ENCODE assay signal across 8 cellular contexts in genomic region chrX:48695925-48696300, GRCh38.
A peak's percentile ranks its signal among the peaks of the same experiment; 100 is the strongest.
DNase-seq lines count a peak whose midpoint lies in the region; TF ChIP-seq lines count a peak whose summit lies in the region.

No MANE protein-coding gene starts in this region.

- TF ChIP-seq CTCF in OCI-LY3 (IDR thresholded peaks at IDR 0.05; ENCODE audit: low read depth, low read length) = no peak
- TF ChIP-seq CTCF in epithelial cell of esophagus (IDR thresholded peaks at IDR 0.05; ENCODE audit: insufficient read depth, low read depth, low read length, missing control alignments) = no peak

- H3K4me3 ChIP-seq in OCI-LY3 (ENCODE audit: low read length) (peak overlapping the region; percentile 100), epithelial cell of esophagus (ENCODE audit: low read length) (peak overlapping the region; percentile 50), neuron (ENCODE audit: low read length) (peak overlapping the region; percentile 60)

- H3K79me2 ChIP-seq in OCI-LY3 (ENCODE audit: low read length) = peaks cover 46% of the 10 kb centered on the region

- DNase-seq in NCI-H1092 treated with DMSO at 0.1 percent for 48 hours (lab: John Stamatoyannopoulos, UW) = peak; percentile 52
- no peak for DNase-seq in NCI-H1092 (lab: John Stamatoyannopoulos, UW)
- no peak for DNase-seq in epithelial cell of esophagus (ENCODE audit: low read depth)
- no peak for DNase-seq in effector CD4-positive, alpha-beta T cell
- no peak for DNase-seq in dedifferentiated amniotic fluid mesenchymal stem cell (ENCODE audit: extremely low spot score)
- DNase-seq in SIG-M5 treated with dmso at 0.1 percent for 504 hours (lab: John Stamatoyannopoulos, UW; ENCODE audit: unreplicated experiment) = no peak

- no peaks in the 10 kb centered on the region for H4K20me1 ChIP-seq in OCI-LY3 (ENCODE audit: insufficient read depth, low read length)

- H3K9me3 ChIP-seq in OCI-LY3 (ENCODE audit: insufficient read depth, low read length) = no peaks in the 10 kb centered on the region
- no peaks in the 10 kb centered on the region for H3K9me3 ChIP-seq in neuron (ENCODE audit: low read length)

- H3K27ac ChIP-seq in OCI-LY3 (ENCODE audit: low read length) = peak overlapping the region; percentile 46

- H3K4me1 ChIP-seq in OCI-LY3 (ENCODE audit: low read length) (peaks cover 14% of the 10 kb centered on the region), neuron (ENCODE audit: insufficient read depth, low read length) (peaks cover 12% of the 10 kb centered on the region)

- peak overlapping the region; percentile 100 for H3K4me2 ChIP-seq in OCI-LY3 (ENCODE audit: low read length)

- peak overlapping the region; percentile 74; the same call in 1 of the 2 replicates for H2AFZ ChIP-seq in OCI-LY3 (ENCODE audit: low read depth, low read length)
- no peak overlapping the region for H2AFZ ChIP-seq in neuron (ENCODE audit: low read depth, low read length)

- H3K9ac ChIP-seq in OCI-LY3 (ENCODE audit: low read length) = peak overlapping the region; percentile 91

- H3K27me3 ChIP-seq in OCI-LY3 (ENCODE audit: low read depth, low read length) (no peaks in the 10 kb centered on the region), neuron (ENCODE audit: insufficient read depth, low read length) (no peaks in the 10 kb centered on the region)

- H3K36me3 ChIP-seq in OCI-LY3 (replicated peaks; ENCODE audit: low read depth, low read length) = peaks cover 20% of the 10 kb centered on the region
- peaks cover 13% of the 10 kb centered on the region for H3K36me3 ChIP-seq in neuron (ENCODE audit: insufficient read depth, low read length)

Comparison
In these comparisons a context has a peak if more than half of its experiments do, and no peak if none do; other contexts are left out.
1. H3K4me3 ChIP-seq: peak in every context shown above with its lines; median percentile 100 in OCI-LY3; 60 in neuron; 50 in epithelial cell of esophagus.